2 cellular contexts compared by ENCODE assay signal in genomic region chr11:44760917-44761545, GRCh38.
TF ChIP-seq lines count a peak whose summit lies in the region.

No MANE protein-coding gene starts in this region.

TF ChIP-seq in A549, 52 proteins besides CTCF, POLR2A, EP300 and RAD21:
- TF ChIP-seq FOSL2 (IDR thresholded peaks at IDR 0.05) (peak; percentile 16; the same call in 1 of the 2 replicates), FOSL2 (CRISPR knock-in tag; IDR thresholded peaks at IDR 0.05) (peak; percentile 72), TP53 (CRISPR knock-in tag; IDR thresholded peaks at IDR 0.05) (no peak)

TF ChIP-seq in H1, 55 proteins besides CTCF, POLR2A, EP300 and RAD21:
- TF ChIP-seq, protein P1, sequence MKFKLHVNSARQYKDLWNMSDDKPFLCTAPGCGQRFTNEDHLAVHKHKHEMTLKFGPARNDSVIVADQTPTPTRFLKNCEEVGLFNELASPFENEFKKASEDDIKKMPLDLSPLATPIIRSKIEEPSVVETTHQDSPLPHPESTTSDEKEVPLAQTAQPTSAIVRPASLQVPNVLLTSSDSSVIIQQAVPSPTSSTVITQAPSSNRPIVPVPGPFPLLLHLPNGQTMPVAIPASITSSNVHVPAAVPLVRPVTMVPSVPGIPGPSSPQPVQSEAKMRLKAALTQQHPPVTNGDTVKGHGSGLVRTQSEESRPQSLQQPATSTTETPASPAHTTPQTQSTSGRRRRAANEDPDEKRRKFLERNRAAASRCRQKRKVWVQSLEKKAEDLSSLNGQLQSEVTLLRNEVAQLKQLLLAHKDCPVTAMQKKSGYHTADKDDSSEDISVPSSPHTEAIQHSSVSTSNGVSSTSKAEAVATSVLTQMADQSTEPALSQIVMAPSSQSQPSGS (IDR thresholded peaks at IDR 0.05; ENCODE audit: low read length) = no peak
- no peak for TF ChIP-seq JUND (IDR thresholded peaks at IDR 0.05; ENCODE audit: low read length)
- no peak for TF ChIP-seq SP2 (IDR thresholded peaks at IDR 0.05; ENCODE audit: low read length)
- TF ChIP-seq KDM5A (IDR thresholded peaks at IDR 0.05; ENCODE audit: low read length) = no peak
- TF ChIP-seq GTF2F1 (IDR thresholded peaks at IDR 0.05; ENCODE audit: borderline replicate concordance, low read depth, low read length) = no peak
- 0 out of 2 replicates have a peak, but pooled peaks have one; percentile 11 for TF ChIP-seq TBP (IDR thresholded peaks at IDR 0.05; ENCODE audit: low read depth, low read length)
- TF ChIP-seq ZNF274 (IDR thresholded peaks at IDR 0.05; ENCODE audit: borderline replicate concordance, extremely low read depth, low read length) = no peak
- 0 out of 2 replicates have a peak, but pooled peaks have one; percentile 54 for TF ChIP-seq TCF12 (IDR thresholded peaks at IDR 0.05; ENCODE audit: low read depth, low read length)
- no peak for TF ChIP-seq BACH1 (IDR thresholded peaks at IDR 0.05; ENCODE audit: low read length)
- no peak for TF ChIP-seq SIX5 (IDR thresholded peaks at IDR 0.05; ENCODE audit: low read depth, low read length)
- no peak for TF ChIP-seq BCL11A (IDR thresholded peaks at IDR 0.05; ENCODE audit: low read depth in 2 of 2, low read length in 2 of 2)
- peak; percentile 35; the same call in 1 of the 2 replicates for TF ChIP-seq KDM1A (IDR thresholded peaks at IDR 0.05; ENCODE audit: borderline replicate concordance, low read length)
- TF ChIP-seq KDM4A (IDR thresholded peaks at IDR 0.05; ENCODE audit: low read depth, low read length, severe bottlenecking) = no peak
